In the genomic region with DNA sequence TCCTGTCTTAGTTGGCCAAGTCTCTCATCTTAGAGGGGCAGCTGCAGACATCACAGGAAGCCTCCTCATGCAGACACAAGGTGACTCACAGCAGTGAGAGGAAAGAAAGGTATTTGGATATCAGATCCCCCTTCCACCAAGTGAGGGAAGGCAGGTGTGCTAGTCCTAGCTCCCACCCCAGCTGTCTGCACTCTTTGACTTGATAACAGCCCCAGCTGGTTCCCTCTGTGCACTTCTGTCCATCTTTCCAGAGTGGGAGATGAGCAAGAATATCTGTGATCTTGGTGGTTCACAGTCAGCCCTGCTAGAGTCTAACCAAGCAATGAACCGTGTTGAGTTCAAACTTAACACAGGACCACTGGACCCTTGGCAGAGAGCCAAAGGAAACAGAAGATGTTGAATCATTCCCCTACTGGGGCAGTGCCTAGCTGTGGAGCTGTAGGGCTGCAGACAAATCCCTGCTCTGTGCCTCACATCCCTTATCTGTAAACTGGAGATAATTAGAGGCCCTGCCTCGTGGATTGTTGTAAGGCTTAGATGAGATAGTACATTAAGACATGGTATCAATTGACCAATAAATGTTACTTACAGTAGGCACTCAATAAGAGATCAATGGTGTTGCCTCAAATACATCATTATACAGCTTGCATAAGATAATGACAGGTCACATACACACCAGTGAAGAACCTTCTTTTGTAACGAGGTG, we compare ENCODE assay signal across 9 cellular contexts. TPM values are rescaled to one million over a fixed set of nuclear protein-coding genes. Genes with fewer than 3 reads are reported as not detected.
A peak's percentile ranks its signal among the peaks of the same experiment; 100 is the strongest.
DNase-seq lines count a peak whose midpoint lies in the region; ATAC-seq and TF ChIP-seq lines count a peak whose summit lies in the region.
"Had no signal": no experiment of that assay in that cellular context is flagged by ENCODE, and none has a peak within 500 bp of the region (broad histone marks: within the 10 kb centered on the region; RNA-seq: fewer than 3 reads in every experiment).

No MANE protein-coding gene starts in this region.

- H3K4me1 ChIP-seq in MM.1S (ENCODE audit: low read length) (peaks cover 21% of the 10 kb centered on the region), HAP-1 (no peaks in the 10 kb centered on the region)

- H4K20me1 ChIP-seq in MM.1S (ENCODE audit: insufficient read depth, low read length), result no peaks in the 10 kb centered on the region

- TF ChIP-seq CTCF in MM.1S (IDR thresholded peaks at IDR 0.05; ENCODE audit: low read length), result no peak
- no peak for TF ChIP-seq CTCF in GM10266 (IDR thresholded peaks at IDR 0.05; ENCODE audit: control insufficient read depth, insufficient read depth, low read depth, missing control alignments)

- H3F3A ChIP-seq in MM.1S (ENCODE audit: insufficient read depth, low read length), result no peaks in the 10 kb centered on the region

- H3K9me3 Mint-ChIP-seq in activated CD4-positive, alpha-beta T cell treated with anti-CD3 and anti-CD28 coated beads for 36 hours (ENCODE audit: low read depth), result no peaks in the 10 kb centered on the region
- H3K9me3 Mint-ChIP-seq in activated CD4-positive, alpha-beta T cell treated with anti-CD3 and anti-CD28 coated beads, Interleukin-2, amount 10 ng/mL, durations not matched to agents 7 days and 5 days, result peaks cover 3% of the 10 kb centered on the region
- no peaks in the 10 kb centered on the region for H3K9me3 Mint-ChIP-seq in stimulated activated effector memory CD8-positive, alpha-beta T cell treated with anti-CD3 and anti-CD28 coated beads, Interleukin-12 subunit alpha, Interleukin-12 subunit beta, amount 100 ng/mL, for 72 hours

- no peaks in the 10 kb centered on the region for H3K36me3 Mint-ChIP-seq in activated CD4-positive, alpha-beta T cell treated with anti-CD3 and anti-CD28 coated beads for 36 hours (ENCODE audit: low read depth)
- H3K36me3 Mint-ChIP-seq in activated CD4-positive, alpha-beta T cell treated with anti-CD3 and anti-CD28 coated beads, Interleukin-2, amount 10 ng/mL, durations not matched to agents 7 days and 5 days (ENCODE audit: low read depth), result no peaks in the 10 kb centered on the region
- H3K36me3 Mint-ChIP-seq in stimulated activated effector memory CD8-positive, alpha-beta T cell treated with anti-CD3 and anti-CD28 coated beads, Interleukin-12 subunit alpha, Interleukin-12 subunit beta, amount 100 ng/mL, for 72 hours, result no peaks in the 10 kb centered on the region

- H3K36me3 ChIP-seq in MM.1S (replicated peaks; ENCODE audit: insufficient read depth, low read length) (no peaks in the 10 kb centered on the region), HAP-1 (replicated peaks) (no peaks in the 10 kb centered on the region)

- peak; percentile 8 for DNase-seq in activated CD4-positive, alpha-beta T cell treated with anti-CD3 and anti-CD28 coated beads for 36 hours
- no peak for DNase-seq in activated CD4-positive, alpha-beta T cell treated with anti-CD3 and anti-CD28 coated beads, Interleukin-2, amount 10 ng/mL, durations not matched to agents 7 days and 5 days
- DNase-seq in MM.1S, result no peak
- no peak for DNase-seq in stimulated activated effector memory CD8-positive, alpha-beta T cell treated with anti-CD3 and anti-CD28 coated beads, Interleukin-12 subunit alpha, Interleukin-12 subunit beta, amount 100 ng/mL, for 72 hours (ENCODE audit: low spot score in 2 of 2)
- DNase-seq in HAP-1 (ENCODE audit: low spot score in 2 of 2), result no peak
- no peak for DNase-seq in GM10266 (ENCODE audit: extremely low spot score)
- no peak for DNase-seq in stimulated activated CD4-positive, alpha-beta T cell treated with anti-CD3 and anti-CD28 coated beads, Interleukin-4, amount 100 ng/mL, for 4 hours

- H3K9ac ChIP-seq in MM.1S (ENCODE audit: low read length), result no peak overlapping the region

- intact Hi-C loops in activated CD4-positive, alpha-beta T cell treated with anti-CD3 and anti-CD28 coated beads for 36 hours (cut with DNase I, micrococcal nuclease), result loop anchor here in 1 of 2 experiments (2.0 kb wide), 1 partner anchor 29 kb away; no protein-coding TSS in a partner anchor

- H3K4me3 ChIP-seq in MM.1S (ENCODE audit: low read length), result no peak overlapping the region
- H3K4me3 ChIP-seq in HAP-1, result no peak overlapping the region

- no peaks in the 10 kb centered on the region for H3K79me2 ChIP-seq in MM.1S (ENCODE audit: low read length)

- H3K9me2 ChIP-seq in MM.1S (replicated peaks; ENCODE audit: insufficient read depth, low read length), result no peaks in the 10 kb centered on the region

- CTCF ChIA-PET in activated CD4-positive, alpha-beta T cell treated with anti-CD3 and anti-CD28 coated beads for 36 hours (lab: Charles Lee), result no interaction called here
- CTCF ChIA-PET in activated CD4-positive, alpha-beta T cell treated with anti-CD3 and anti-CD28 coated beads, Interleukin-2, amount 10 ng/mL, durations not matched to agents 7 days and 5 days (lab: Charles Lee), result interaction anchor here (1.0 kb wide), 1 partner anchor 20 kb away, joined by 3 read pairs; no protein-coding TSS in a partner anchor

- peak overlapping the region; percentile 53; the same call in 1 of the 2 replicates for H3K4me2 ChIP-seq in MM.1S (ENCODE audit: low read depth, low read length)

- ATAC-seq in activated CD4-positive, alpha-beta T cell treated with anti-CD3 and anti-CD28 coated beads for 36 hours, result no peak
- ATAC-seq in esophagus mucosa, result peak; percentile 4
- ATAC-seq in stimulated activated effector memory CD8-positive, alpha-beta T cell treated with anti-CD3 and anti-CD28 coated beads, Interleukin-12 subunit alpha, Interleukin-12 subunit beta, amount 100 ng/mL, for 72 hours, result peak; percentile 41

- peaks cover 4% of the 10 kb centered on the region for H3K4me1 Mint-ChIP-seq in activated CD4-positive, alpha-beta T cell treated with anti-CD3 and anti-CD28 coated beads for 36 hours
- no peaks in the 10 kb centered on the region for H3K4me1 Mint-ChIP-seq in activated CD4-positive, alpha-beta T cell treated with anti-CD3 and anti-CD28 coated beads, Interleukin-2, amount 10 ng/mL, durations not matched to agents 7 days and 5 days
- H3K4me1 Mint-ChIP-seq in stimulated activated effector memory CD8-positive, alpha-beta T cell treated with anti-CD3 and anti-CD28 coated beads, Interleukin-12 subunit alpha, Interleukin-12 subunit beta, amount 100 ng/mL, for 72 hours, result no peaks in the 10 kb centered on the region

- H2AFZ ChIP-seq in MM.1S (ENCODE audit: low read length), result no peak overlapping the region

- no peaks in the 10 kb centered on the region for H3K27me3 ChIP-seq in MM.1S (replicated peaks; ENCODE audit: insufficient read depth, low read length)
- H3K27me3 ChIP-seq in HAP-1 (ENCODE audit: low read depth), result peaks cover 2% of the 10 kb centered on the region; the same call in 1 of the 2 replicates

- H3K4me3 Mint-ChIP-seq in activated CD4-positive, alpha-beta T cell treated with anti-CD3 and anti-CD28 coated beads for 36 hours, result no peak overlapping the region
- no peak overlapping the region for H3K4me3 Mint-ChIP-seq in activated CD4-positive, alpha-beta T cell treated with anti-CD3 and anti-CD28 coated beads, Interleukin-2, amount 10 ng/mL, durations not matched to agents 7 days and 5 days
- no peak overlapping the region for H3K4me3 Mint-ChIP-seq in stimulated activated effector memory CD8-positive, alpha-beta T cell treated with anti-CD3 and anti-CD28 coated beads, Interleukin-12 subunit alpha, Interleukin-12 subunit beta, amount 100 ng/mL, for 72 hours

- peaks cover 8% of the 10 kb centered on the region for H3K27me3 Mint-ChIP-seq in activated CD4-positive, alpha-beta T cell treated with anti-CD3 and anti-CD28 coated beads for 36 hours
- peaks cover 4% of the 10 kb centered on the region for H3K27me3 Mint-ChIP-seq in activated CD4-positive, alpha-beta T cell treated with anti-CD3 and anti-CD28 coated beads, Interleukin-2, amount 10 ng/mL, durations not matched to agents 7 days and 5 days

- no peak overlapping the region for H3K27ac Mint-ChIP-seq in activated CD4-positive, alpha-beta T cell treated with anti-CD3 and anti-CD28 coated beads for 36 hours
- H3K27ac Mint-ChIP-seq in activated CD4-positive, alpha-beta T cell treated with anti-CD3 and anti-CD28 coated beads, Interleukin-2, amount 10 ng/mL, durations not matched to agents 7 days and 5 days, result no peak overlapping the region
- H3K27ac Mint-ChIP-seq in stimulated activated effector memory CD8-positive, alpha-beta T cell treated with anti-CD3 and anti-CD28 coated beads, Interleukin-12 subunit alpha, Interleukin-12 subunit beta, amount 100 ng/mL, for 72 hours, result no peak overlapping the region

- peak overlapping the region; percentile 55; the same call in 1 of the 2 replicates for H3K27ac ChIP-seq in MM.1S (ENCODE audit: low read length)
- H3K27ac ChIP-seq: C4-2B had no signal

- in situ Hi-C loops in HAP-1 (cut with MboI; ENCODE audit: low sequenced_read_pairs), result no loop called here

- no peaks in the 10 kb centered on the region for H3K9me3 ChIP-seq in MM.1S (replicated peaks; ENCODE audit: insufficient read depth, low read length)
- H3K9me3 ChIP-seq in HAP-1, result no peaks in the 10 kb centered on the region

- POLR2A ChIA-PET in activated CD4-positive, alpha-beta T cell treated with anti-CD3 and anti-CD28 coated beads for 36 hours (lab: Charles Lee), result interaction anchor here (1.3 kb wide), 1 partner anchor 23 kb away, joined by 3 read pairs; no protein-coding TSS in a partner anchor
- POLR2A ChIA-PET in activated CD4-positive, alpha-beta T cell treated with anti-CD3 and anti-CD28 coated beads, Interleukin-2, amount 10 ng/mL, durations not matched to agents 7 days and 5 days (lab: Charles Lee), result interaction anchor here (0.5 kb wide), 1 partner anchor 43 kb away, joined by 3 read pairs; no protein-coding TSS in a partner anchor

RNA-seq across cellular contexts. Expression of a gene that starts 39.1 kb away (rescaled TPM):
- total RNA-seq in activated CD4-positive, alpha-beta T cell treated with anti-CD3 and anti-CD28 coated beads for 36 hours, result under 1 TPM; 0.43 to 0.63 TPM
- total RNA-seq in activated CD4-positive, alpha-beta T cell treated with anti-CD3 and anti-CD28 coated beads, Interleukin-2, amount 10 ng/mL, durations not matched to agents 7 days and 5 days, result under 1 TPM; 0.27 to 0.40 TPM
- total RNA-seq in esophagus mucosa, result 49.8 TPM

Comparison
In these comparisons a context has a peak if more than half of its experiments do, and no peak if none do; other contexts are left out.
1. RNA of a gene that starts 39.1 kb away (total RNA-seq): 49.8 TPM in esophagus mucosa (single experiment); 0.43 to 0.63 TPM in activated CD4-positive, alpha-beta T cell treated with anti-CD3 and anti-CD28 coated beads for 36 hours and 0.27 to 0.40 TPM in activated CD4-positive, alpha-beta T cell treated with anti-CD3 and anti-CD28 coated beads, Interleukin-2, amount 10 ng/mL, durations not matched to agents 7 days and 5 days; every median in the first group is over 10 times any median in the second.